ENCODE assay signal across 8 cellular contexts in genomic region chr19:33194884-33195710, GRCh38. TPM values are rescaled to one million over a fixed set of nuclear protein-coding genes. Genes with fewer than 3 reads are reported as not detected.
DNase-seq lines count a peak whose midpoint lies in the region; ATAC-seq and TF ChIP-seq lines count a peak whose summit lies in the region.

No MANE protein-coding gene starts in this region.

- peaks cover 32% of the 10 kb centered on the region for H3K27me3 Mint-ChIP-seq in endodermal cell (ENCODE audit: insufficient read depth)

- H3K36me3 ChIP-seq in endodermal cell (ENCODE audit: control insufficient read depth, insufficient read depth, low read length) (no peaks in the 10 kb centered on the region), muscle layer of colon (ENCODE audit: insufficient read depth, low read length) (no peaks in the 10 kb centered on the region)

- peak overlapping the region; percentile 65 for H3K4me3 Mint-ChIP-seq in endodermal cell

- no peak for ATAC-seq in HG02642 (IDR thresholded peaks at IDR 0.05; ENCODE audit: poor library complexity, unreplicated experiment)

- H3K9me3 ChIP-seq in endodermal cell (ENCODE audit: control insufficient read depth, low read length) (no peaks in the 10 kb centered on the region), muscle layer of colon (ENCODE audit: low read length) (no peaks in the 10 kb centered on the region)

- H3K9me3 Mint-ChIP-seq in endodermal cell = no peaks in the 10 kb centered on the region

- WGBS in endodermal cell (ENCODE audit: insufficient coverage in 1 of 2, insufficient read length in 1 of 2), 2 experiments = 0 to 6% methylated on average over 3 to 49 of the region's 50 CpGs

- no peak overlapping the region for H3K27ac Mint-ChIP-seq in endodermal cell

- H3K36me3 Mint-ChIP-seq in endodermal cell (ENCODE audit: low read depth) = peaks cover 12% of the 10 kb centered on the region

- H3K4me3 ChIP-seq in endodermal cell (ENCODE audit: low read length) (peak overlapping the region; percentile 74), muscle layer of colon (ENCODE audit: low read depth in 1 of 2, low read length in 2 of 2) (peak overlapping the region; percentile 65 to 71)

- no peaks in the 10 kb centered on the region for H3K4me1 Mint-ChIP-seq in endodermal cell

- TF ChIP-seq CTCF in C4-2B (conservative IDR thresholded peaks at IDR 0.05) (no peak), endodermal cell (conservative IDR thresholded peaks at IDR 0.05) (no peak)

- H3K27me3 ChIP-seq in endodermal cell (ENCODE audit: control insufficient read depth, insufficient read depth, low read length, poor library complexity, severe bottlenecking) (peaks cover 18% of the 10 kb centered on the region), muscle layer of colon (ENCODE audit: control insufficient read depth in 1 of 2, insufficient read depth in 2 of 2, low read length in 2 of 2) (no peaks in the 10 kb centered on the region)

- DNase-seq in LoVo (ENCODE audit: low spot score) = peak; percentile 22
- DNase-seq in endodermal cell = peak; percentile 73
- DNase-seq in stimulated activated naive CD4-positive, alpha-beta T cell (lab: John Stamatoyannopoulos, UW) = no peak
- DNase-seq in effector CD8-positive, alpha-beta T cell (lab: John Stamatoyannopoulos, UW) = no peak
- DNase-seq in putamen (ENCODE audit: low spot score) = no peak

- peak overlapping the region; percentile 44 for H3K9ac ChIP-seq in endodermal cell (ENCODE audit: extremely low read depth, low read length, poor library complexity, severe bottlenecking)
- H3K9ac ChIP-seq in muscle layer of colon (ENCODE audit: low read length) = peak overlapping the region; percentile 21

- H3K4me1 ChIP-seq in endodermal cell (ENCODE audit: control insufficient read depth, insufficient read depth, low read length) = no peaks in the 10 kb centered on the region
- peaks cover 15% of the 10 kb centered on the region for H3K4me1 ChIP-seq in muscle layer of colon (ENCODE audit: insufficient read depth, low read length)

- peak overlapping the region; percentile 82 for H3K27ac ChIP-seq in C4-2B
- no peak overlapping the region for H3K27ac ChIP-seq in endodermal cell (ENCODE audit: low read depth, low read length)
- H3K27ac ChIP-seq in muscle layer of colon (ENCODE audit: low read depth, low read length) = no peak overlapping the region

RNA-seq across cellular contexts. Expression of gene LRP3, which starts 1.0 kb away (rescaled TPM):
- total RNA-seq in endodermal cell = 10 to 100 TPM; 21.2 to 34.4 TPM
- polyA plus RNA-seq in endodermal cell (2013, experiment 1 of 2) = 34.1 TPM
- polyA plus RNA-seq in endodermal cell (2013, experiment 2 of 2) = 28.8 TPM

RNA-seq across cellular contexts. Expression of gene SLC7A10, which starts 30.6 kb away (rescaled TPM):
- total RNA-seq in endodermal cell = under 1 TPM in 1 of 2 donors, not detected in 1; 0.35 TPM
- 1.6 TPM for polyA plus RNA-seq in endodermal cell (2013, experiment 1 of 2)
- 0.95 TPM for polyA plus RNA-seq in endodermal cell (2013, experiment 2 of 2)

Comparison
In these comparisons a context has a peak if more than half of its experiments do, and no peak if none do; other contexts are left out.
1. DNase-seq: peak in LoVo (single experiment) and endodermal cell (single experiment); none in stimulated activated naive CD4-positive, alpha-beta T cell (0 of 6), effector CD8-positive, alpha-beta T cell (single experiment) and putamen (single experiment).